Comparison of ENCODE assay signal across 12 cellular contexts in genomic region chrX:91435465-91435864, GRCh38. TPM values are rescaled to one million over a fixed set of nuclear protein-coding genes. Genes with fewer than 3 reads are reported as not detected.
DNase-seq lines count a peak whose midpoint lies in the region; ATAC-seq lines count a peak whose summit lies in the region.
"Had no signal": no experiment of that assay in that cellular context is flagged by ENCODE, and none has a peak within 500 bp of the region (broad histone marks: within the 10 kb centered on the region; RNA-seq: fewer than 3 reads in every experiment).

No MANE protein-coding gene starts in this region.

- H3K4me3 Mint-ChIP-seq in activated T-helper 1 cell treated with anti-CD3 and anti-CD28 coated beads, Interleukin-12 subunit alpha, Interleukin-12 subunit beta, Interleukin-2, Interleukin-4 antibody, amounts not matched to agents 30 ng/mL and 10 ng/mL and 1 ng/mL, durations not matched to agents 14 hours and 24 hours and 36 hours: no peak overlapping the region

- no peaks in the 10 kb centered on the region for H3K27me3 Mint-ChIP-seq in activated T-helper 1 cell treated with anti-CD3 and anti-CD28 coated beads, Interleukin-12 subunit alpha, Interleukin-12 subunit beta, Interleukin-2, Interleukin-4 antibody, amounts not matched to agents 30 ng/mL and 10 ng/mL and 1 ng/mL, durations not matched to agents 14 hours and 24 hours and 36 hours (ENCODE audit: insufficient read depth)

- H3K27ac ChIP-seq in right cardiac atrium (ENCODE audit: low read length): peak overlapping the region; percentile 54
- peak overlapping the region; percentile 70 for H3K27ac ChIP-seq in rectal smooth muscle tissue (ENCODE audit: low read depth, low read length)

- no peaks in the 10 kb centered on the region for H3K4me1 Mint-ChIP-seq in activated T-helper 1 cell treated with anti-CD3 and anti-CD28 coated beads, Interleukin-12 subunit alpha, Interleukin-12 subunit beta, Interleukin-2, Interleukin-4 antibody, amounts not matched to agents 30 ng/mL and 10 ng/mL and 1 ng/mL, durations not matched to agents 14 hours and 24 hours and 36 hours (ENCODE audit: low read depth)
- H3K4me1 Mint-ChIP-seq: naive B cell had no signal

- intact Hi-C loops in right cardiac atrium (cut with DNase I): no loop called here
- intact Hi-C loops in activated T-helper 1 cell treated with anti-CD3 and anti-CD28 coated beads, Interleukin-12 subunit alpha, Interleukin-12 subunit beta, Interleukin-2, Interleukin-4 antibody, amounts not matched to agents 30 ng/mL and 10 ng/mL and 1 ng/mL, durations not matched to agents 14 hours and 24 hours and 36 hours (cut with micrococcal nuclease): no loop called here

- no peak for ATAC-seq in right cardiac atrium
- ATAC-seq in stimulated activated naive CD8-positive, alpha-beta T cell treated with anti-CD3 and anti-CD28 coated beads, Interleukin-15, Interleukin-2, amounts not matched to agents 100 U/mL and 50 U/mL, for 24 hours: no peak
- ATAC-seq: GM12878 had no signal

- 34% methylated on average over 14 of the region's 14 CpGs for WGBS in right cardiac atrium

- H3K27me3 ChIP-seq in adipocyte (replicated peaks; ENCODE audit: control insufficient read depth, insufficient read depth, low read length) (peaks cover 10% of the 10 kb centered on the region), right cardiac atrium (ENCODE audit: control insufficient read depth, insufficient read depth) (no peaks in the 10 kb centered on the region), rectal smooth muscle tissue (ENCODE audit: control insufficient read depth, insufficient read depth, low read length) (no peaks in the 10 kb centered on the region)

- H3K27ac Mint-ChIP-seq in activated T-helper 1 cell treated with anti-CD3 and anti-CD28 coated beads, Interleukin-12 subunit alpha, Interleukin-12 subunit beta, Interleukin-2, Interleukin-4 antibody, amounts not matched to agents 30 ng/mL and 10 ng/mL and 1 ng/mL, durations not matched to agents 14 hours and 24 hours and 36 hours: no peak overlapping the region

- no peaks in the 10 kb centered on the region for H3K36me3 Mint-ChIP-seq in activated T-helper 1 cell treated with anti-CD3 and anti-CD28 coated beads, Interleukin-12 subunit alpha, Interleukin-12 subunit beta, Interleukin-2, Interleukin-4 antibody, amounts not matched to agents 30 ng/mL and 10 ng/mL and 1 ng/mL, durations not matched to agents 14 hours and 24 hours and 36 hours (ENCODE audit: low read depth)
- H3K36me3 Mint-ChIP-seq: naive B cell had no signal

- no peaks in the 10 kb centered on the region for H3K9me3 ChIP-seq in adipocyte (ENCODE audit: control insufficient read depth, low read length)
- no peaks in the 10 kb centered on the region for H3K9me3 ChIP-seq in right cardiac atrium (ENCODE audit: control insufficient read depth, low read length)

- DNase-seq in AG20443 (ENCODE audit: low spot score): peak; percentile 3
- DNase-seq in adipocyte (ENCODE audit: low read depth): peak; percentile 8
- DNase-seq in right cardiac atrium: peak in 2 of 3 donors; percentile 26 to 37
- no peak for DNase-seq in NCI-H146 (lab: John Stamatoyannopoulos, UW)
- DNase-seq in NCI-H1694 (lab: John Stamatoyannopoulos, UW): no peak
- no peak for DNase-seq in activated T-helper 1 cell treated with anti-CD3 and anti-CD28 coated beads, Interleukin-12 subunit alpha, Interleukin-12 subunit beta, Interleukin-2, Interleukin-4 antibody, amounts not matched to agents 30 ng/mL and 10 ng/mL and 1 ng/mL, durations not matched to agents 14 hours and 24 hours and 36 hours (ENCODE audit: low spot score)
- no peak for DNase-seq in stimulated activated naive CD8-positive, alpha-beta T cell treated with anti-CD3 and anti-CD28 coated beads, Interleukin-15, Interleukin-2, amounts not matched to agents 100 U/mL and 50 U/mL, for 24 hours
- DNase-seq: effector CD4-positive, alpha-beta T cell; naive B cell; NCI-H1436 treated with DMSO at 0.1 percent for 48 hours had no signal

- no peaks in the 10 kb centered on the region for H3K4me1 ChIP-seq in adipocyte (ENCODE audit: control insufficient read depth, insufficient read depth, low read length)
- no peaks in the 10 kb centered on the region for H3K4me1 ChIP-seq in right cardiac atrium (ENCODE audit: control insufficient read depth, insufficient read depth, low read length)
- H3K4me1 ChIP-seq in rectal smooth muscle tissue (ENCODE audit: control insufficient read depth, insufficient read depth, low read length): no peaks in the 10 kb centered on the region

- peaks cover 4% of the 10 kb centered on the region for H3K9me3 Mint-ChIP-seq in activated T-helper 1 cell treated with anti-CD3 and anti-CD28 coated beads, Interleukin-12 subunit alpha, Interleukin-12 subunit beta, Interleukin-2, Interleukin-4 antibody, amounts not matched to agents 30 ng/mL and 10 ng/mL and 1 ng/mL, durations not matched to agents 14 hours and 24 hours and 36 hours

- peak overlapping the region; percentile 77 for H3K4me3 ChIP-seq in adipocyte (ENCODE audit: low read length)
- H3K4me3 ChIP-seq in right cardiac atrium (ENCODE audit: low read length): peak overlapping the region; percentile 75
- H3K4me3 ChIP-seq in rectal smooth muscle tissue (ENCODE audit: low read length): peak overlapping the region; percentile 56
- H3K4me3 ChIP-seq: GM12878 had no signal

- no peaks in the 10 kb centered on the region for H3K36me3 ChIP-seq in adipocyte (ENCODE audit: control insufficient read depth, insufficient read depth, low read length, severe bottlenecking)
- no peaks in the 10 kb centered on the region for H3K36me3 ChIP-seq in rectal smooth muscle tissue (ENCODE audit: control insufficient read depth, insufficient read depth, low read length)

- H3K9ac ChIP-seq in adipocyte (ENCODE audit: low read length) (peak overlapping the region; percentile 88), rectal smooth muscle tissue (ENCODE audit: low read length) (no peak overlapping the region)

RNA-seq across cellular contexts. Expression of gene PABPC5, which starts 0.8 kb away (rescaled TPM):
- 1 to 10 TPM; 2.0 to 3.9 (median 2.5) TPM for total RNA-seq in right cardiac atrium
- 1.4 TPM for polyA plus RNA-seq in right cardiac atrium
- total RNA-seq in activated T-helper 1 cell treated with anti-CD3 and anti-CD28 coated beads, Interleukin-12 subunit alpha, Interleukin-12 subunit beta, Interleukin-2, Interleukin-4 antibody, amounts not matched to agents 30 ng/mL and 10 ng/mL and 1 ng/mL, durations not matched to agents 14 hours and 24 hours and 36 hours: not detected in 2 replicates
- total RNA-seq: GM12878 had no signal
- polyA plus RNA-seq: GM12878 had no signal

Comparison
In these comparisons a context has a peak if more than half of its experiments do, and no peak if none do; other contexts are left out.
1. DNase-seq: peak in AG20443 (single experiment), adipocyte (single experiment) and right cardiac atrium (2 of 3); none in NCI-H146 (single experiment), NCI-H1694 (single experiment), activated T-helper 1 cell treated with anti-CD3 and anti-CD28 coated beads, Interleukin-12 subunit alpha, Interleukin-12 subunit beta, Interleukin-2, Interleukin-4 antibody, amounts not matched to agents 30 ng/mL and 10 ng/mL and 1 ng/mL, durations not matched to agents 14 hours and 24 hours and 36 hours (single experiment) and stimulated activated naive CD8-positive, alpha-beta T cell treated with anti-CD3 and anti-CD28 coated beads, Interleukin-15, Interleukin-2, amounts not matched to agents 100 U/mL and 50 U/mL, for 24 hours (single experiment).
2. Peak in every context shown above with its lines, with median percentiles within 50 percentile points of each other: H3K4me3 ChIP-seq.